ENCODE assay signal across 31 cellular contexts in genomic region chr3:126160243-126161210, GRCh38. TPM values are rescaled to one million over a fixed set of nuclear protein-coding genes. Genes with fewer than 3 reads are reported as not detected.
"Had no signal": no experiment of that assay in that cellular context is flagged by ENCODE, and none has a peak within 500 bp of the region (broad histone marks: within the 10 kb centered on the region; RNA-seq: fewer than 3 reads in every experiment).

No MANE protein-coding gene starts in this region.

- H3K4me1 ChIP-seq: SJSA1 had no signal

- H3K9ac ChIP-seq: SK-N-SH had no signal

- H3K27me3 ChIP-seq: brain microvascular endothelial cell had no signal

- H3K27ac ChIP-seq: brain microvascular endothelial cell, SJSA1 had no signal

- ATAC-seq: activated CD4-positive, alpha-beta T cell treated with anti-CD3 and anti-CD28 coated beads for 36 hours; activated CD4-positive, CD25-positive, alpha-beta regulatory T cell treated with anti-CD3 and anti-CD28 coated beads, Interleukin-2, amount 50 U/mL, for 24 hours; activated naive CD4-positive, alpha-beta T cell treated with anti-CD3 and anti-CD28 coated beads, Interleukin-2, amount 50 U/mL, for 72 hours; activated T-cell treated with anti-CD3 and anti-CD28 coated beads, Interleukin-2, amount 50 U/mL, for 4 hours; Panc1 had no signal

- H3K4me3 ChIP-seq: MG63, SJSA1 had no signal

- H3K36me3 ChIP-seq: brain microvascular endothelial cell, MG63, SJSA1 had no signal

- FAIRE-seq: TTC549 had no signal

- DNase-seq: activated CD4-positive, alpha-beta memory T cell treated with anti-CD3 and anti-CD28 coated beads for 36 hours; activated CD4-positive, alpha-beta T cell treated with anti-CD3 and anti-CD28 coated beads for 36 hours; activated CD4-positive, alpha-beta T cell treated with anti-CD3 and anti-CD28 coated beads, Interleukin-2, amount 50 U/mL, for 1 hour; activated CD8-positive, alpha-beta memory T cell treated with anti-CD3 and anti-CD28 coated beads, Interleukin-2, amount 50 U/mL, for 4 hours; activated gamma-delta T cell treated with Interleukin-2 at 50 U/mL for 16 hours; activated naive CD4-positive, alpha-beta T cell treated with anti-CD3 and anti-CD28 coated beads for 36 hours; activated T-cell treated with anti-CD3 and anti-CD28 coated beads for 4 hours; activated T-cell treated with anti-CD3 and anti-CD28 coated beads, Interleukin-2, amount 50 U/mL, for 4 hours; amniotic stem cell; aorta; brain microvascular endothelial cell; Kasumi-1; KG1; MG63; NCI-H1048; NCI-H1105 treated with DMSO at 0.1 percent for 48 hours; NCI-H1436; NCI-H1694; NCI-H1930; NCI-H2081 treated with DMSO at 0.1 percent for 48 hours; NCI-H345; NCI-H524 treated with DMSO at 0.1 percent for 48 hours; SHP77; SK-N-SH had no signal

- H3K4me2 ChIP-seq: SK-N-SH had no signal

- H3K9me3 ChIP-seq: MG63, SJSA1, SK-N-SH had no signal

RNA-seq across cellular contexts. Expression of gene ALDH1L1, which starts 19.9 kb away (rescaled TPM):
- total RNA-seq: activated CD4-positive, alpha-beta memory T cell treated with anti-CD3 and anti-CD28 coated beads for 36 hours; activated naive CD4-positive, alpha-beta T cell treated with anti-CD3 and anti-CD28 coated beads for 36 hours; activated T-helper 1 cell treated with anti-CD3 and anti-CD28 coated beads, Interleukin-12 subunit alpha, Interleukin-12 subunit beta, Interleukin-2, Interleukin-4 antibody, amounts not matched to agents 30 ng/mL and 10 ng/mL and 1 ng/mL, durations not matched to agents 14 hours and 24 hours and 36 hours; RPMI7951; SJSA1 had no signal
- polyA plus RNA-seq: SK-N-SH had no signal
